In genomic region chr20:59932616-59933295, GRCh38 we compare ENCODE assay signal across 10 cellular contexts. TPM values are rescaled to one million over a fixed set of nuclear protein-coding genes. Genes with fewer than 3 reads are reported as not detected.
DNase-seq lines count a peak whose midpoint lies in the region; ATAC-seq and TF ChIP-seq lines count a peak whose summit lies in the region.
"Had no signal": no experiment of that assay in that cellular context is flagged by ENCODE, and none has a peak within 500 bp of the region (broad histone marks: within the 10 kb centered on the region; RNA-seq: fewer than 3 reads in every experiment).

No MANE protein-coding gene starts in this region.

- H3K9me3 Mint-ChIP-seq in CD8-positive, alpha-beta memory T cell = no peaks in the 10 kb centered on the region
- H3K9me3 Mint-ChIP-seq in dendritic cell treated with granulocyte-macrophage colony-stimulating factor and Interleukin-4, amounts not matched to agents 40 ng/mL and 50 ng/mL, for 4 days = no peaks in the 10 kb centered on the region
- H3K9me3 Mint-ChIP-seq: stimulated activated naive B cell treated with anti-CD40 and anti-IgM and Interleukin-4, amounts not matched to agents 10 μg/mL and 1 μg/mL and 100 μg/mL, for 72 hours had no signal

- in situ Hi-C loops in ACHN (cut with HindIII; ENCODE audit: low pct_ligation_motif_present, low pct_unique_long_range_greater_than_20kb, low sequenced_read_pairs) (no loop called here), GM13977 (cut with MboI; ENCODE audit: low pct_unique_long_range_greater_than_20kb, low sequenced_read_pairs, unreplicated experiment) (no loop called here)

- WGBS in psoas muscle, 3 donors = 86 to 92% (median 90%) methylated on average over 59 to 72 of the region's 72 CpGs

- H3K4me1 Mint-ChIP-seq in CD8-positive, alpha-beta memory T cell = peaks cover 25 to 39% (median 30%) of the 10 kb centered on the region in 3 donors
- H3K4me1 Mint-ChIP-seq in dendritic cell treated with granulocyte-macrophage colony-stimulating factor and Interleukin-4, amounts not matched to agents 40 ng/mL and 50 ng/mL, for 4 days (ENCODE audit: low read depth) = peaks cover 8% of the 10 kb centered on the region

- H3K27me3 Mint-ChIP-seq in CD8-positive, alpha-beta memory T cell = no peaks in the 10 kb centered on the region
- peaks cover 2% of the 10 kb centered on the region for H3K27me3 Mint-ChIP-seq in dendritic cell treated with granulocyte-macrophage colony-stimulating factor and Interleukin-4, amounts not matched to agents 40 ng/mL and 50 ng/mL, for 4 days

- POLR2A ChIA-PET in CD8-positive, alpha-beta memory T cell (lab: Charles Lee) = interaction anchor here (0.6 kb wide), 1 partner anchor 80 kb away, joined by 3 read pairs; no protein-coding TSS in a partner anchor

- H3K4me3 ChIP-seq in CD8-positive, alpha-beta memory T cell (ENCODE audit: low read length) = no peak overlapping the region
- peak overlapping the region; percentile 90 for H3K4me3 ChIP-seq in psoas muscle

- ATAC-seq in psoas muscle = no peak

- H3K27ac Mint-ChIP-seq in CD8-positive, alpha-beta memory T cell = peak overlapping the region in 2 of 8 donors; percentile 38 to 42
- no peak overlapping the region for H3K27ac Mint-ChIP-seq in dendritic cell treated with granulocyte-macrophage colony-stimulating factor and Interleukin-4, amounts not matched to agents 40 ng/mL and 50 ng/mL, for 4 days
- H3K27ac Mint-ChIP-seq: stimulated activated naive B cell treated with anti-CD40 and anti-IgM and Interleukin-4, amounts not matched to agents 10 μg/mL and 1 μg/mL and 100 μg/mL, for 72 hours had no signal

- peak overlapping the region; percentile 71 to 87 (median 78) for H3K4me3 Mint-ChIP-seq in CD8-positive, alpha-beta memory T cell
- H3K4me3 Mint-ChIP-seq in dendritic cell treated with granulocyte-macrophage colony-stimulating factor and Interleukin-4, amounts not matched to agents 40 ng/mL and 50 ng/mL, for 4 days = peak overlapping the region; percentile 79

- peaks cover 6% of the 10 kb centered on the region for H3K4me1 ChIP-seq in CD8-positive, alpha-beta memory T cell (ENCODE audit: insufficient read depth, low read length)
- H3K4me1 ChIP-seq in psoas muscle = peaks cover 22% of the 10 kb centered on the region

- DNase-seq in CD8-positive, alpha-beta memory T cell = peak in 2 of 5 donors; percentile 8 to 46
- peak in 1 of 2 donors; percentile 17 for DNase-seq in psoas muscle
- no peak for DNase-seq in DMS153 (lab: John Stamatoyannopoulos, UW)
- no peak for DNase-seq in pons (ENCODE audit: low spot score)
- DNase-seq in ACHN = no peak
- DNase-seq in GM13977 (ENCODE audit: low spot score) = no peak
- DNase-seq: NCI-H2107; stimulated activated naive B cell treated with anti-CD40 and anti-IgM and Interleukin-4, amounts not matched to agents 10 μg/mL and 1 μg/mL and 100 μg/mL, for 72 hours had no signal

- no peaks in the 10 kb centered on the region for H3K27me3 ChIP-seq in CD8-positive, alpha-beta memory T cell (ENCODE audit: insufficient read depth, low read length, poor library complexity, severe bottlenecking)
- H3K27me3 ChIP-seq in psoas muscle (ENCODE audit: insufficient read depth in 3 of 3, low read length in 2 of 3) = no peaks in the 10 kb centered on the region

- intact Hi-C loops in dendritic cell treated with granulocyte-macrophage colony-stimulating factor and Interleukin-4, amounts not matched to agents 40 ng/mL and 50 ng/mL, for 4 days (cut with micrococcal nuclease) = no loop called here
- intact Hi-C loops in psoas muscle (cut with DNase I) = no loop called here

- H3K36me3 ChIP-seq in CD8-positive, alpha-beta memory T cell (ENCODE audit: insufficient read depth, low read length) = no peaks in the 10 kb centered on the region
- H3K36me3 ChIP-seq in KOPT-K1 (ENCODE audit: insufficient read depth, low read length) = peaks cover 6% of the 10 kb centered on the region; the same call in 1 of the 2 replicates
- no peaks in the 10 kb centered on the region for H3K36me3 ChIP-seq in psoas muscle (ENCODE audit: insufficient read depth in 1 of 2, low read depth in 1 of 2)

- TF ChIP-seq CTCF in psoas muscle (IDR thresholded peaks at IDR 0.05) (no peak), GM13977 (IDR thresholded peaks at IDR 0.05; ENCODE audit: extremely low read depth, insufficient read depth, missing control alignments) (no peak)

- no peaks in the 10 kb centered on the region for H3K36me3 Mint-ChIP-seq in CD8-positive, alpha-beta memory T cell
- H3K36me3 Mint-ChIP-seq in dendritic cell treated with granulocyte-macrophage colony-stimulating factor and Interleukin-4, amounts not matched to agents 40 ng/mL and 50 ng/mL, for 4 days (ENCODE audit: low read depth) = no peaks in the 10 kb centered on the region

- H3K27ac ChIP-seq in CD8-positive, alpha-beta memory T cell (ENCODE audit: low read depth, low read length) = no peak overlapping the region
- H3K27ac ChIP-seq in KOPT-K1 (ENCODE audit: low read depth, low read length, poor library complexity, severe bottlenecking) (peak overlapping the region; percentile 99), psoas muscle (no peak overlapping the region)

- CTCF ChIA-PET in CD8-positive, alpha-beta memory T cell (lab: Charles Lee) = interaction anchor here (1.7 to 4.8 kb wide), 2 partner anchors 12 to 14 kb away, joined by 4 to 49 read pairs; no protein-coding TSS in a partner anchor

- H3K9me3 ChIP-seq in CD8-positive, alpha-beta memory T cell (ENCODE audit: low read length) = no peaks in the 10 kb centered on the region
- H3K9me3 ChIP-seq in KOPT-K1 (ENCODE audit: insufficient read depth, low read length, poor library complexity, severe bottlenecking) = no peaks in the 10 kb centered on the region
- H3K9me3 ChIP-seq in psoas muscle = no peaks in the 10 kb centered on the region

RNA-seq across cellular contexts. Expression of gene SYCP2, which starts 0.7 kb away (rescaled TPM):
- 1 to 10 TPM; 3.4 to 3.8 TPM for total RNA-seq in CD8-positive, alpha-beta memory T cell
- polyA plus RNA-seq in CD8-positive, alpha-beta memory T cell = 2.3 TPM
- total RNA-seq in psoas muscle = 1 to 10 TPM in 1 of 4 donors, under 1 TPM in 3; 0.49 to 1.1 (median 0.79) TPM
- polyA plus RNA-seq in psoas muscle = under 1 TPM; 0.29 to 0.42 (median 0.30) TPM

RNA-seq across cellular contexts. Expression of gene PPP1R3D, which starts 7.3 kb away (rescaled TPM):
- 1 to 10 TPM; 6.7 TPM for total RNA-seq in CD8-positive, alpha-beta memory T cell
- polyA plus RNA-seq in CD8-positive, alpha-beta memory T cell = 3.3 TPM
- total RNA-seq in psoas muscle = 1 to 10 TPM; 4.6 to 8.8 (median 7.0) TPM
- polyA plus RNA-seq in psoas muscle = 10 to 100 TPM in 1 of 3 donors, 1 to 10 TPM in 2; 2.0 to 14.7 (median 4.3) TPM

RNA-seq across cellular contexts. Expression of gene FAM217B, which starts 7.4 kb away (rescaled TPM):
- 10 to 100 TPM; 35.9 to 39.3 TPM for total RNA-seq in CD8-positive, alpha-beta memory T cell
- polyA plus RNA-seq in CD8-positive, alpha-beta memory T cell = 32.2 TPM
- 10 to 100 TPM in 1 of 4 donors, 1 to 10 TPM in 3; 6.5 to 29.2 (median 6.9) TPM for total RNA-seq in psoas muscle
- polyA plus RNA-seq in psoas muscle = 10 to 100 TPM in 1 of 3 donors, 1 to 10 TPM in 2; 1.9 to 19.8 (median 2.2) TPM

RNA-seq across cellular contexts. Expression of gene CDH26, which starts 25.5 kb away (rescaled TPM):
- under 1 TPM; 0.63 to 0.91 TPM for total RNA-seq in CD8-positive, alpha-beta memory T cell
- polyA plus RNA-seq in CD8-positive, alpha-beta memory T cell = not detected
- under 1 TPM; 0.22 to 0.77 (median 0.35) TPM for total RNA-seq in psoas muscle
- under 1 TPM; 0.18 to 0.62 (median 0.32) TPM for polyA plus RNA-seq in psoas muscle
